ENCODE assay signal across 8 cellular contexts in the genomic region with DNA sequence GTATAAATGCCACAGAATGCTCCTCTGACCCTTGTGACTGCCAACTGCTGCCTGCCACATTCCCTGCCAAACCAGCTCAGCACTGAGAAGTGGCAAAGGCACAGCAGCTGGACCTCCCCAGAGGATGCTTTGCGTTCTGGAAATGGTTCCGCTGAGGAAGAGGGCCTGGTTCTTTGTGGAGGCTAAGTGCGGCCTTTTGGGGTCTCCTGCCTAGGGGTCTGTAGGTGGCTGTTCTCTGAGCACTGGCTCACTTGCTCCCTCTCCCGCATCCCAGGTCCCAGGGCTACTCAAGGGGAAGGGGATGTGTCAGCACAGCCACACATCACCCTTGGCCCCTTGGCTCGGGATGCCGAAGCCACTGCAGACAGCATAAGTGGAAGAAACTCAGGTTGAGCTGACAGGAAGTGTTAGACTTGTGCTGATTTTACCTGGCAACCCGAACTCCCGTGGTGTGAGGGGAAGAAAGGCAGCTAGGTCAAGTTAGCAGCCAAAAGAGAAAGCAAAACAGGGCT. TPM values are rescaled to one million over a fixed set of nuclear protein-coding genes. Genes with fewer than 3 reads are reported as not detected.
DNase-seq lines count a peak whose midpoint lies in the region; ATAC-seq and TF ChIP-seq lines count a peak whose summit lies in the region.

No MANE protein-coding gene starts in this region.

- H3K4me1 Mint-ChIP-seq in activated naive CD8-positive, alpha-beta T cell (ENCODE audit: low read depth): peaks cover 28% of the 10 kb centered on the region
- H3K4me1 Mint-ChIP-seq in stimulated activated memory B cell treated with anti-CD40 and anti-IgM and Interleukin-4, amounts not matched to agents 10 μg/mL and 1 μg/mL and 100 μg/mL, for 72 hours: no peaks in the 10 kb centered on the region

- TF ChIP-seq CTCF in upper lobe of left lung (IDR thresholded peaks at IDR 0.05): no peak

- peak overlapping the region; percentile 80 for H3K27ac Mint-ChIP-seq in activated naive CD8-positive, alpha-beta T cell
- no peak overlapping the region for H3K27ac Mint-ChIP-seq in stimulated activated memory B cell treated with anti-CD40 and anti-IgM and Interleukin-4, amounts not matched to agents 10 μg/mL and 1 μg/mL and 100 μg/mL, for 72 hours

- H3K9me3 ChIP-seq in mucosa of rectum (ENCODE audit: control insufficient read depth in 2 of 2, low read length in 2 of 2) (no peaks in the 10 kb centered on the region), upper lobe of left lung (peaks cover 0 to 10% (median 7%) of the 10 kb centered on the region in 4 donors)

- H3K36me3 Mint-ChIP-seq in activated naive CD8-positive, alpha-beta T cell: peaks cover 7% of the 10 kb centered on the region
- peaks cover 9% of the 10 kb centered on the region for H3K36me3 Mint-ChIP-seq in stimulated activated memory B cell treated with anti-CD40 and anti-IgM and Interleukin-4, amounts not matched to agents 10 μg/mL and 1 μg/mL and 100 μg/mL, for 72 hours

- no peak for TF ChIP-seq POLR2A in upper lobe of left lung (IDR thresholded peaks at IDR 0.05)

- H3K4me3 Mint-ChIP-seq in activated naive CD8-positive, alpha-beta T cell: peak overlapping the region; percentile 67
- H3K4me3 Mint-ChIP-seq in stimulated activated memory B cell treated with anti-CD40 and anti-IgM and Interleukin-4, amounts not matched to agents 10 μg/mL and 1 μg/mL and 100 μg/mL, for 72 hours: no peak overlapping the region

- intact Hi-C loops in Right ventricle myocardium superior (cut with DNase I) (loop anchor here (2.0 to 10.0 kb wide), 2 partner anchors 212 to 340 kb away; no protein-coding TSS in a partner anchor), Right ventricle myocardium inferior (cut with DNase I) (loop anchor here (1.0 to 10.0 kb wide), 4 partner anchors 82 to 341 kb away; a partner anchor contains a TSS)

- TF ChIP-seq EP300 in upper lobe of left lung (IDR thresholded peaks at IDR 0.05): no peak

- no peaks in the 10 kb centered on the region for H3K27me3 ChIP-seq in mucosa of rectum (ENCODE audit: control insufficient read depth in 2 of 2, insufficient read depth in 2 of 2, low read length in 2 of 2)
- H3K27me3 ChIP-seq in upper lobe of left lung: no peaks in the 10 kb centered on the region

- H3K9ac ChIP-seq in mucosa of rectum (ENCODE audit: low read depth in 1 of 2, low read length in 2 of 2): no peak overlapping the region

- no peaks in the 10 kb centered on the region for H3K36me3 ChIP-seq in mucosa of rectum (ENCODE audit: control insufficient read depth in 2 of 2, insufficient read depth in 2 of 2, low read length in 2 of 2)
- H3K36me3 ChIP-seq in upper lobe of left lung: no peaks in the 10 kb centered on the region

- DNase-seq in Right ventricle myocardium superior: no peak
- DNase-seq in Right ventricle myocardium inferior (ENCODE audit: missing footprints): no peak
- no peak for DNase-seq in upper lobe of left lung
- DNase-seq in NCI-H2227 treated with DMSO at 0.1 percent for 48 hours (lab: John Stamatoyannopoulos, UW): no peak
- DNase-seq in AG20443 (ENCODE audit: low spot score): no peak

- no peak overlapping the region for H3K4me3 ChIP-seq in mucosa of rectum (ENCODE audit: low read length in 2 of 2)
- H3K4me3 ChIP-seq in upper lobe of left lung: no peak overlapping the region

- peaks cover 9% of the 10 kb centered on the region for H3K9me3 Mint-ChIP-seq in activated naive CD8-positive, alpha-beta T cell (ENCODE audit: low read depth)
- peaks cover 14% of the 10 kb centered on the region for H3K9me3 Mint-ChIP-seq in stimulated activated memory B cell treated with anti-CD40 and anti-IgM and Interleukin-4, amounts not matched to agents 10 μg/mL and 1 μg/mL and 100 μg/mL, for 72 hours

- peak overlapping the region; percentile 10 to 20 for H3K27ac ChIP-seq in mucosa of rectum (ENCODE audit: low read depth in 2 of 2, low read length in 2 of 2)
- H3K27ac ChIP-seq in upper lobe of left lung: peak overlapping the region; percentile 36 to 76 (median 60)

- H3K4me1 ChIP-seq in mucosa of rectum (ENCODE audit: control insufficient read depth in 2 of 2, insufficient read depth in 2 of 2, low read length in 2 of 2) (no peaks in the 10 kb centered on the region), upper lobe of left lung (peaks cover 6 to 22% (median 12%) of the 10 kb centered on the region in 4 donors)

- ATAC-seq in Right ventricle myocardium superior (ENCODE audit: poor library complexity): peak; percentile 31
- ATAC-seq in Right ventricle myocardium inferior: no peak
- ATAC-seq in upper lobe of left lung (ENCODE audit: low FRiP score in 2 of 2): no peak
- ATAC-seq in stimulated activated memory B cell treated with anti-CD40 and anti-IgM and Interleukin-4, amounts not matched to agents 10 μg/mL and 1 μg/mL and 100 μg/mL, for 72 hours: no peak

- 35 to 41% methylated on average over 2 to 8 of the region's 8 CpGs for WGBS in upper lobe of left lung, 2 donors

- no peaks in the 10 kb centered on the region for H3K27me3 Mint-ChIP-seq in activated naive CD8-positive, alpha-beta T cell
- peaks cover 23% of the 10 kb centered on the region for H3K27me3 Mint-ChIP-seq in stimulated activated memory B cell treated with anti-CD40 and anti-IgM and Interleukin-4, amounts not matched to agents 10 μg/mL and 1 μg/mL and 100 μg/mL, for 72 hours

RNA-seq across cellular contexts. Expression of a gene that starts 56.8 kb away (rescaled TPM):
- 20.2 TPM for total RNA-seq in Right ventricle myocardium superior
- 23.0 TPM for total RNA-seq in Right ventricle myocardium inferior
- 10 to 100 TPM; 10.5 to 25.1 (median 14.1) TPM for total RNA-seq in upper lobe of left lung
